8 cellular contexts compared by ENCODE assay signal in the genomic region with DNA sequence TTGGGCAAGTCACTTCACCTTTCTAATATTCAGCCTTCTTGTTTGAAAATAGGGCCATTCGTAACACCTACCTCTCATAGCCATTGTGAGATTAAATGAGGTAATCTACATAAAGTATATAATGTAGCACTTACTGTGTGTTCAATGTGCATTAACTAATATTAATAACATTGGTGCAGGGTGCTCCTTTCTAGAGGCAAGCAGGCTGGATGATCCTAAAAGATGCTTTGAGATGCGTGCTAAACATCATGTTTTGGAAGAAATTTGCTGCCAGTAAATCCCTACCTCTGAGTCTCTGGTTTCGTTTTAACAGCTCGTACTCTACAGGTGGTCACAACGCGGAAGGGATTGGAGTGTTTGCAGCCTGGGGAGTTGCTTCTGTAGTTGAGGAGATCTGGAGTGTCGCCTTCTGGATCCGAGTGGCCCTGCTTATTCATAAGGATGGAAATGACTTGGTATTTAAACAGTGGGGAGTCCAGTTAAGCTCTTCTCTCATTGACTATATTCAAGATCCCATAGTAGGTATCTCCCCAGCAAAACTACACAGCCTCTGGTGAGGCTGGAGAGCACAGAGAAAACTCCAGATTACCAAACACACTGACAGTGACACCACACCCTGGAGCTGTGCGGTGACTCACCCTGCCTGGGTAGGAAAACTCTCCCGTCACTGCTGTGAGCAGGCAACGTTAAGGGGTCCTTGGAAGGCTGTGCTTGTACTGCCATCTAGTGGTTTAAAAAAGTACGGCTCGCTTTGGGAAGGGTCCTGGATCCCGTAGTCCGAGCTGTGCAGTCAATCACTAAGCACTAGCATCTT.
DNase-seq lines count a peak whose midpoint lies in the region; ATAC-seq and TF ChIP-seq lines count a peak whose summit lies in the region.

No MANE protein-coding gene starts in this region.

- peak; percentile 88 for TF ChIP-seq CTCF in CD8-positive, alpha-beta T cell (IDR thresholded peaks at IDR 0.05)
- peak; percentile 88 to 89 for TF ChIP-seq CTCF in left lung (IDR thresholded peaks at IDR 0.05)

- H3K4me3 Mint-ChIP-seq in CD8-positive, alpha-beta T cell, result no peak overlapping the region

- H3K27ac ChIP-seq in CD8-positive, alpha-beta T cell (ENCODE audit: low read depth, low read length), result no peak overlapping the region
- peak overlapping the region; percentile 71 for H3K27ac ChIP-seq in cingulate gyrus (ENCODE audit: low read depth, low read length)
- no peak overlapping the region for H3K27ac ChIP-seq in left lung

- no peaks in the 10 kb centered on the region for H3K36me3 ChIP-seq in CD8-positive, alpha-beta T cell (ENCODE audit: insufficient read depth, low read length)
- H3K36me3 ChIP-seq in left lung, result no peaks in the 10 kb centered on the region

- POLR2A ChIA-PET in CD8-positive, alpha-beta T cell (lab: Charles Lee), result interaction anchor here (0.7 to 1.4 kb wide), 2 partner anchors 32 to 539 kb away, joined by 3 to 10 read pairs; no protein-coding TSS in a partner anchor

- no peak overlapping the region for H3K4me3 ChIP-seq in CD8-positive, alpha-beta T cell (ENCODE audit: low read depth, low read length)
- H3K4me3 ChIP-seq in left lung, result no peak overlapping the region

- H3K9me3 ChIP-seq in CD8-positive, alpha-beta T cell (ENCODE audit: low read length), result no peaks in the 10 kb centered on the region
- H3K9me3 ChIP-seq in left lung, result no peaks in the 10 kb centered on the region

- H3K36me3 Mint-ChIP-seq in CD8-positive, alpha-beta T cell, result no peaks in the 10 kb centered on the region

- H3K27me3 Mint-ChIP-seq in CD8-positive, alpha-beta T cell (ENCODE audit: low read depth), result no peaks in the 10 kb centered on the region

- H3K4me1 Mint-ChIP-seq in CD8-positive, alpha-beta T cell (ENCODE audit: low read depth), result peaks cover 19% of the 10 kb centered on the region

- H3K9me3 Mint-ChIP-seq in CD8-positive, alpha-beta T cell, result no peaks in the 10 kb centered on the region

- CTCF ChIA-PET in CD8-positive, alpha-beta T cell (lab: Charles Lee), result interaction anchor here (0.6 to 8.8 kb wide), 54 partner anchors 9 to 1107 kb away, joined by 3 to 152 read pairs (median 4); a partner anchor contains a TSS

- H3K4me1 ChIP-seq in CD8-positive, alpha-beta T cell (ENCODE audit: insufficient read depth, low read length), result peaks cover 11% of the 10 kb centered on the region
- peaks cover 0 to 7% of the 10 kb centered on the region in 2 donors for H3K4me1 ChIP-seq in left lung

- peak; percentile 99 for ATAC-seq in CD8-positive, alpha-beta T cell
- ATAC-seq in GM19463 (IDR thresholded peaks at IDR 0.05; ENCODE audit: unreplicated experiment) (peak; percentile 84), HG03565 (IDR thresholded peaks at IDR 0.05; ENCODE audit: unreplicated experiment) (peak; percentile 85), left lung (peak; percentile 100)

- no peaks in the 10 kb centered on the region for H3K27me3 ChIP-seq in CD8-positive, alpha-beta T cell (ENCODE audit: insufficient read depth, low read length)
- no peaks in the 10 kb centered on the region for H3K27me3 ChIP-seq in left lung

- peak; percentile 51 to 88 (median 81) for DNase-seq in CD8-positive, alpha-beta T cell
- DNase-seq in NCI-H526 treated with DMSO at 0.1 percent for 48 hours (lab: John Stamatoyannopoulos, UW) (peak; percentile 42), left lung (peak; percentile 86 to 91)
- DNase-seq in activated CD4-positive, alpha-beta T cell treated with anti-CD3 and anti-CD28 coated beads for 4 hours, result peak; percentile 89 to 90
- peak; percentile 59 to 76 (median 66) for DNase-seq in stimulated activated CD4-positive, alpha-beta T cell treated with anti-CD3 and anti-CD28 coated beads, TNF-alpha, amount 100 ng/mL, for 1 hour (ENCODE audit: low read depth in 3 of 3, low spot score in 1 of 3)

- peak overlapping the region; percentile 10 for H3K27ac Mint-ChIP-seq in CD8-positive, alpha-beta T cell

- intact Hi-C loops in CD8-positive, alpha-beta T cell (cut with DNase I, micrococcal nuclease), result loop anchor here (1.0 to 10.0 kb wide), 16 partner anchors 81 to 1107 kb away; a partner anchor contains a TSS
- intact Hi-C loops in left lung (cut with DNase I), result no loop called here

Comparison
In these comparisons a context has a peak if more than half of its experiments do, and no peak if none do; other contexts are left out.
1. intact Hi-C loops: an anchor here in CD8-positive, alpha-beta T cell (1.0 to 10.0 kb wide); none called in left lung.